In genomic region chr1:98044766-98045165, GRCh38 we compare ENCODE assay signal across 9 cellular contexts.
DNase-seq lines count a peak whose midpoint lies in the region; ATAC-seq and TF ChIP-seq lines count a peak whose summit lies in the region.
"Had no signal": no experiment of that assay in that cellular context is flagged by ENCODE, and none has a peak within 500 bp of the region (broad histone marks: within the 10 kb centered on the region; RNA-seq: fewer than 3 reads in every experiment).

No MANE protein-coding gene starts in this region.

- no peak overlapping the region for H3K27ac Mint-ChIP-seq in H9

- no peaks in the 10 kb centered on the region for H4K20me1 ChIP-seq in H9 (ENCODE audit: control insufficient read depth, insufficient read depth, insufficient read length)

- H3K4me2 ChIP-seq in H9 (ENCODE audit: insufficient read depth, insufficient read length, low read length) (peak overlapping the region; percentile 86), mesenchymal stem cell (ENCODE audit: low read length, poor library complexity, severe bottlenecking) (peak overlapping the region; percentile 53)

- no peak overlapping the region for H4K5ac ChIP-seq in H9 (ENCODE audit: insufficient read length, low read depth, low read length)

- H3K27ac ChIP-seq in ACC112 (ENCODE audit: low read depth, low read length) (no peak overlapping the region), H9 (ENCODE audit: insufficient read length, low read depth, low read length) (no peak overlapping the region), brain microvascular endothelial cell (no peak overlapping the region), mesenchymal stem cell (ENCODE audit: low read length, poor library complexity, severe bottlenecking) (no peak overlapping the region)

- H3K27me3 Mint-ChIP-seq in H9 (ENCODE audit: low read depth) = peaks cover 74% of the 10 kb centered on the region

- H3K4ac ChIP-seq in H9 (ENCODE audit: low read depth, low read length) (no peak overlapping the region), mesenchymal stem cell (ENCODE audit: low read depth in 1 of 2, low read length in 2 of 2) (no peak overlapping the region)

- no peak overlapping the region for H3K56ac ChIP-seq in H9 (ENCODE audit: insufficient read length, low read depth, low read length)

- H2AFZ ChIP-seq in ACC112 (ENCODE audit: low read length, unreplicated experiment) (peak overlapping the region; percentile 99), H9 (ENCODE audit: low read length) (no peak overlapping the region), mesenchymal stem cell (ENCODE audit: low read depth, low read length) (no peak overlapping the region)

- no peaks in the 10 kb centered on the region for H3K9me3 ChIP-seq in H9 (ENCODE audit: control insufficient read depth, low read depth, low read length)
- H3K9me3 ChIP-seq in mesenchymal stem cell (ENCODE audit: control insufficient read depth, low read length) = no peaks in the 10 kb centered on the region

- H3K18ac ChIP-seq in H9 (ENCODE audit: insufficient read length, low read depth, low read length) = no peak overlapping the region
- no peak overlapping the region for H3K18ac ChIP-seq in mesenchymal stem cell (ENCODE audit: low read depth in 1 of 2, low read length in 2 of 2)

- H3K23ac ChIP-seq in H9 (ENCODE audit: insufficient read length, low read depth, low read length) = no peak overlapping the region
- no peak overlapping the region for H3K23ac ChIP-seq in mesenchymal stem cell (ENCODE audit: low read length in 2 of 2)

- H2BK12ac ChIP-seq in H9 (ENCODE audit: insufficient read length, low read depth, low read length) (no peak overlapping the region), mesenchymal stem cell (ENCODE audit: low read length in 2 of 2) (no peak overlapping the region)

- H3K4me1 ChIP-seq in ACC112 (ENCODE audit: control insufficient read depth, insufficient read depth, low read length, unreplicated experiment) (peaks cover 15% of the 10 kb centered on the region), H9 (ENCODE audit: insufficient read depth, low read length) (no peaks in the 10 kb centered on the region; the same call in 1 of the 2 replicates), mesenchymal stem cell (ENCODE audit: control insufficient read depth, insufficient read depth, low read depth, low read length) (peaks cover 11% of the 10 kb centered on the region)

- H2BK5ac ChIP-seq in H9 (ENCODE audit: insufficient read length, low read length) (no peak overlapping the region), mesenchymal stem cell (ENCODE audit: low read depth, low read length, poor library complexity, severe bottlenecking) (no peak overlapping the region)

- no peak overlapping the region for H3T11ph ChIP-seq in H9 (ENCODE audit: low read length)

- in situ Hi-C loops in brain microvascular endothelial cell (cut with HindIII; ENCODE audit: low pct_ligation_motif_present, low sequenced_read_pairs) = no loop called here

- no peak overlapping the region; the same call in 1 of the 2 replicates for H3K14ac ChIP-seq in H9 (ENCODE audit: insufficient read depth, low read length)
- no peak overlapping the region for H3K14ac ChIP-seq in mesenchymal stem cell (ENCODE audit: low read length in 2 of 2)

- peak overlapping the region; percentile 68 to 87 for H3K4me3 Mint-ChIP-seq in H9

- no peak overlapping the region for H3K9ac ChIP-seq in H9 (ENCODE audit: extremely low read depth, insufficient read length, low read length)
- peak overlapping the region; percentile 83 for H3K9ac ChIP-seq in mesenchymal stem cell (ENCODE audit: low read length)

- peaks cover 31 to 34% of the 10 kb centered on the region in 2 experiments for H3K4me1 Mint-ChIP-seq in H9

- H4K8ac ChIP-seq in H9 (replicated peaks; ENCODE audit: insufficient read length, low read depth, low read length) (no peak overlapping the region), mesenchymal stem cell (ENCODE audit: low read length) (no peak overlapping the region)

- no peaks in the 10 kb centered on the region; a peak in 1 of 7 replicates for H3K36me3 Mint-ChIP-seq in H9 (ENCODE audit: insufficient read depth in 1 of 3, low read depth in 3 of 3)

- ATAC-seq in HG02588 (IDR thresholded peaks at IDR 0.05; ENCODE audit: unreplicated experiment) (no peak), HG03354 (IDR thresholded peaks at IDR 0.05; ENCODE audit: poor library complexity, severe bottlenecking, unreplicated experiment) (no peak), GM21381 (IDR thresholded peaks at IDR 0.05; ENCODE audit: unreplicated experiment) (no peak), HG02885 (IDR thresholded peaks at IDR 0.05; ENCODE audit: poor library complexity, unreplicated experiment) (no peak)
- ATAC-seq: HCT116 had no signal

- peaks cover 32% of the 10 kb centered on the region for H3K23me2 ChIP-seq in H9 (ENCODE audit: insufficient read length, low read depth, low read length, poor library complexity, severe bottlenecking)

- peaks cover 12% of the 10 kb centered on the region for H3K79me2 ChIP-seq in ACC112 (ENCODE audit: control insufficient read depth, insufficient read depth, low read length, unreplicated experiment)
- no peaks in the 10 kb centered on the region for H3K79me2 ChIP-seq in H9 (ENCODE audit: insufficient read depth, low read length)

- no peak overlapping the region for H2BK20ac ChIP-seq in H9 (ENCODE audit: low read depth, low read length, poor library complexity, severe bottlenecking)

- WGBS in H9 (ENCODE audit: extremely low coverage, insufficient read length, low lambda C conversion rate) = no CpG with 5 or more reads among the region's 16 CpGs
- 44% methylated on average over 7 of the region's 16 CpGs for WGBS in mesenchymal stem cell

- no peaks in the 10 kb centered on the region; a peak in 1 of 5 replicates for H3K9me3 Mint-ChIP-seq in H9

- DNase-seq in H9 (no peak), brain microvascular endothelial cell (no peak), mesenchymal stem cell (no peak)

- no peak overlapping the region for H4K91ac ChIP-seq in H9 (ENCODE audit: insufficient read length, low read depth, low read length)
- H4K91ac ChIP-seq in mesenchymal stem cell (ENCODE audit: low read length) = no peak overlapping the region

- H2AK5ac ChIP-seq in H9 (ENCODE audit: insufficient read length, low read length) (no peak overlapping the region), mesenchymal stem cell (ENCODE audit: low read length, severe bottlenecking) (no peak overlapping the region)

- H3K36me3 ChIP-seq in ACC112 (ENCODE audit: insufficient read depth, low read length) (no peaks in the 10 kb centered on the region), brain microvascular endothelial cell (replicated peaks) (no peaks in the 10 kb centered on the region), mesenchymal stem cell (ENCODE audit: control insufficient read depth in 1 of 2, insufficient read depth in 2 of 2, low read depth in 1 of 2, low read length in 2 of 2) (no peaks in the 10 kb centered on the region)

- H3K4me3 ChIP-seq in ACC112 (ENCODE audit: low read depth, low read length) (peak overlapping the region; percentile 96), brain microvascular endothelial cell (ENCODE audit: low read depth, low read length) (peak overlapping the region; percentile 85), mesenchymal stem cell (ENCODE audit: insufficient read depth in 1 of 2, low read depth in 1 of 2, low read length in 2 of 2) (peak overlapping the region in 1 of 2 experiments; percentile 85)

- no peak overlapping the region for H2BK15ac ChIP-seq in H9 (ENCODE audit: low read depth, low read length)
- no peak overlapping the region for H2BK15ac ChIP-seq in mesenchymal stem cell (ENCODE audit: low read depth, poor library complexity, severe bottlenecking)

- TF ChIP-seq CTCF in H9 (conservative IDR thresholded peaks at IDR 0.05) = no peak
- no peak for TF ChIP-seq CTCF in brain microvascular endothelial cell (IDR thresholded peaks at IDR 0.05; ENCODE audit: low read depth, low read length, missing control alignments)

- H3K79me1 ChIP-seq in H9 (ENCODE audit: insufficient read depth, low read depth, low read length, poor library complexity, severe bottlenecking) (no peaks in the 10 kb centered on the region), mesenchymal stem cell (replicated peaks; ENCODE audit: low read length, poor library complexity, severe bottlenecking) (no peaks in the 10 kb centered on the region)

- H2BK120ac ChIP-seq in H9 (ENCODE audit: low read depth, low read length, poor library complexity, severe bottlenecking) (no peak overlapping the region), mesenchymal stem cell (ENCODE audit: low read depth, low read length) (no peak overlapping the region)

- H3K27me3 ChIP-seq in ACC112 (ENCODE audit: insufficient read depth, low read length) (peaks cover 10% of the 10 kb centered on the region), H9 (ENCODE audit: insufficient read depth, low read length) (peaks cover 44% of the 10 kb centered on the region), brain microvascular endothelial cell (replicated peaks) (no peaks in the 10 kb centered on the region), mesenchymal stem cell (ENCODE audit: control insufficient read depth in 1 of 2, insufficient read depth in 1 of 2, low read length in 2 of 2) (peaks cover 11 to 19% of the 10 kb centered on the region in 2 experiments)
